In the genomic region with DNA sequence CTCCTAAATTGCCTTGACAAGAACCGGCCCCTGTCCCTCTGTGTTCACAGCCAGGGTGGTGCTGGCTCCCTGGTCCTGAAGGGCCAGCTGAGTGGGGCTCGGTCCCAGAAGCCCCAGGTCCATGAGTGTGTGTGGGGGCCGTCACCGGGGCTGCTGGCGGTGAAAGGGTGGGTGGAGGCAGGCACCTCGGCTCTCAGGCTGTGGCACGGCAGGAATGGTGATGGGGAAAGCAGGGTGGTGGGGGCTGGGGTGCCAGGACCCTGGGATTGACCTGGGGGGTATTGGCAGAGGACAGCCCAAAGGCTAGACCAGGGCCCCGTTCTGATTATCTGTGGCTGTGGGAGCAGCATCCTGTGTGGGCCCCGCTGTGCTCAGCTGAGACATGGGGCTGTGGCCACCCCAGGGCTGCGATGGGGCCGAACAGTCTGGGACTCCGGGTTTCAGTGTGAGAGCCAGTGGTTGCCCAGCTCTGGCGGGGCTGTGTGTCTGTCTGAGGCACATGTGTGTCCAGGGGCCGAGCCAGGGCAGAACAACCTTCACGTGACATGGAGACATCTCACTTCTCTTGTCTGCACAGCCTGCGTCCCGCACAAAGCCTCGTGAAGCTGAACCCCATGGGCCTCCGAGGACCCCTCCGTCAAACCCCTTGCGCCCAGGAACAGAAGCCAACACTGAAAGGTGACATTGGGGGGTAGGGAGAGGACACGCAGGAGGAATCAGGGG, we compare ENCODE assay signal across 15 cellular contexts.
DNase-seq lines count a peak whose midpoint lies in the region; ATAC-seq and TF ChIP-seq lines count a peak whose summit lies in the region.
"Had no signal": no experiment of that assay in that cellular context is flagged by ENCODE, and none has a peak within 500 bp of the region (broad histone marks: within the 10 kb centered on the region; RNA-seq: fewer than 3 reads in every experiment).

No MANE protein-coding gene starts in this region.

- ATAC-seq in right cardiac atrium (no peak), aorta (ENCODE audit: low FRiP score) (no peak)
- ATAC-seq: GM12878 had no signal

- H3K27ac ChIP-seq in right atrium auricular region (no peak overlapping the region), right cardiac atrium (ENCODE audit: low read length) (no peak overlapping the region), aorta (ENCODE audit: low read depth in 1 of 2, low read length in 2 of 2) (no peak overlapping the region)
- H3K27ac ChIP-seq: GM23248 had no signal

- H3K9me3 ChIP-seq in right atrium auricular region (no peaks in the 10 kb centered on the region), right cardiac atrium (ENCODE audit: control insufficient read depth, low read length) (no peaks in the 10 kb centered on the region), aorta (ENCODE audit: control insufficient read depth, low read length) (no peaks in the 10 kb centered on the region)

- no peaks in the 10 kb centered on the region for H3K36me3 ChIP-seq in right atrium auricular region
- H3K36me3 ChIP-seq in aorta (ENCODE audit: control insufficient read depth in 1 of 2, insufficient read depth in 2 of 2, low read length in 1 of 2) = no peaks in the 10 kb centered on the region

- no peaks in the 10 kb centered on the region for H3K27me3 ChIP-seq in right atrium auricular region
- no peaks in the 10 kb centered on the region for H3K27me3 ChIP-seq in right cardiac atrium (ENCODE audit: control insufficient read depth, insufficient read depth)
- H3K27me3 ChIP-seq in aorta (ENCODE audit: control insufficient read depth in 1 of 2, insufficient read depth in 2 of 2, low read length in 1 of 2) = no peaks in the 10 kb centered on the region

- H3K4me1 ChIP-seq in right atrium auricular region (peaks cover 0 to 31% of the 10 kb centered on the region in 2 donors), right cardiac atrium (ENCODE audit: control insufficient read depth, insufficient read depth, low read length) (no peaks in the 10 kb centered on the region), aorta (ENCODE audit: control insufficient read depth in 1 of 2, insufficient read depth in 2 of 2, low read length in 2 of 2) (no peaks in the 10 kb centered on the region)

- DNase-seq in right atrium auricular region (ENCODE audit: low spot score) = peak; percentile 56
- no peak for DNase-seq in right cardiac atrium
- DNase-seq in ecto neural progenitor cell (ENCODE audit: low spot score) = peak; percentile 47
- peak; percentile 79 for DNase-seq in posterior vena cava (ENCODE audit: low spot score)
- peak; percentile 38 to 68 for DNase-seq in aorta
- no peak for DNase-seq in foreskin fibroblast
- DNase-seq in cerebellum (ENCODE audit: low spot score) = no peak
- DNase-seq in LoVo (ENCODE audit: low spot score) = no peak
- DNase-seq: ACHN; CD4-positive, alpha-beta memory T cell; DMS79; GM23248; NCI-H1092; NCI-H187 had no signal

- intact Hi-C loops in right cardiac atrium (cut with DNase I) (no loop called here), posterior vena cava (cut with DNase I) (no loop called here), aorta (cut with DNase I) (no loop called here)

- H3K4me3 ChIP-seq in right atrium auricular region (no peak overlapping the region), right cardiac atrium (ENCODE audit: low read length) (no peak overlapping the region), aorta (ENCODE audit: low read length in 2 of 2) (no peak overlapping the region), foreskin fibroblast (ENCODE audit: low read depth in 1 of 2, low read length in 2 of 2) (no peak overlapping the region)
- H3K4me3 ChIP-seq: GM12878, GM23248 had no signal

- WGBS in right cardiac atrium = 91% methylated on average over 22 of the region's 22 CpGs
- 91 to 93% methylated on average over 22 of the region's 22 CpGs for WGBS in aorta, 2 donors

- TF ChIP-seq CTCF in right atrium auricular region (IDR thresholded peaks at IDR 0.05) (no peak), foreskin fibroblast (IDR thresholded peaks at IDR 0.05; ENCODE audit: low read depth, low read length) (no peak)

Comparison
In these comparisons a context has a peak if more than half of its experiments do, and no peak if none do; other contexts are left out.
1. DNase-seq: peak in right atrium auricular region (single experiment), ecto neural progenitor cell (single experiment), posterior vena cava (single experiment) and aorta (2 of 2); none in right cardiac atrium (0 of 3), foreskin fibroblast (0 of 2), cerebellum (single experiment) and LoVo (single experiment).